In the genomic region with DNA sequence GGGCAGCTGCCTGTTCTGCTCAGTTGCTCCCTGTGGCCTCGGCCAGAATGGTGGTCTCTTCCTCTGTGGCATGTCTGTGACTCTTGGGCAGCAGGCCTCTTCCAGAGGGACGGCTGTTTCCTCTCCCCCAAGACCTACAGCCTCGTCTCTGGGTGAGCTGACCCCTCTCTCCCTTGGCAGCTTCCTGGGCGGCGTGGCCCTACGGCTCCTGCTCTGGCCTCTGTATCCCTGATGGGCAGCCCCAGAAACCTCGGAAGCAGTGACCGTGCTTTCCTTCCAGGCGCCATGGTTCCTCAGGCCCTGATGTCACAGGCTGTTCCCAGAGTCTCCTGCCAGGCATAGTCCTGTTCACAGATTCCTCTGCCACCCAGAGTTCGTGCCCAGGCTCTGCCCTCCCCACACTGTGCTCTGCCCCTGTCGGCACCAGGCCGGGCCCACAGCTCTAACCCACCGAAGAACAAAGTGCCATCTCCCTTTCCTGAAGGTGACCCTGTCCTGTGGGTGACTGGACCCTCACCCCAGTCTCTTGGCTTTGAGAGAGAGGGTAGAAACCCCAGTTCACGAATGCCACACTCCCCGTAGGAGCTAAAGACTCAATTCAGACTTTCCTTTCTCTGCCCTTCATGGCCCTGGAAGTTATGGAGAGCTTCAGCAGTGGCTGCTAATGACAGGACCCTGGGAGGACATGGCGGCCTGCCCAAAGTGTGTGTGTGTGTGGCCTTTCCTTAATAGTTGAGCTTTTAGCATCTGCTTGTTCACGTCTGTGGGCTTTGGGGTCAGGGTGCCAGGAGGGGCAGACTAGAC, we compare ENCODE assay signal across 13 cellular contexts.
DNase-seq lines count a peak whose midpoint lies in the region; ATAC-seq and TF ChIP-seq lines count a peak whose summit lies in the region.
"Had no signal": no experiment of that assay in that cellular context is flagged by ENCODE, and none has a peak within 500 bp of the region (broad histone marks: within the 10 kb centered on the region; RNA-seq: fewer than 3 reads in every experiment).

No MANE protein-coding gene starts in this region.

- in situ Hi-C loops in GM13976 (cut with MboI; ENCODE audit: low sequenced_read_pairs, unreplicated experiment), result no loop called here

- intact Hi-C loops in CD4-positive, alpha-beta T cell (cut with DNase I, micrococcal nuclease), result loop anchor here in 1 of 2 experiments (5.0 kb wide), 1 partner anchor 37 kb away; no protein-coding TSS in a partner anchor

- CTCF ChIA-PET in CD4-positive, alpha-beta T cell (lab: Charles Lee), result interaction anchor here (0.9 to 1.3 kb wide), 3 partner anchors 36 to 172 kb away, joined by 3 to 5 read pairs (median 3); no protein-coding TSS in a partner anchor

- no peak overlapping the region for H3K4me3 Mint-ChIP-seq in CD4-positive, alpha-beta T cell
- H3K4me3 Mint-ChIP-seq in IgD-negative memory B cell (peak overlapping the region in 1 of 4 donors; percentile 66), neural crest cell (no peak overlapping the region)

- H3K27me3 ChIP-seq in CD4-positive, alpha-beta T cell (ENCODE audit: control insufficient read depth, insufficient read depth, low read length), result no peaks in the 10 kb centered on the region
- H3K27me3 ChIP-seq: tibial artery had no signal

- DNase-seq in CD4-positive, alpha-beta T cell, result no peak
- DNase-seq in neural crest cell (ENCODE audit: low read depth, low spot score) (no peak), GM13976 (ENCODE audit: low spot score) (no peak), HCEC 1CT (no peak), glomerular visceral epithelial cell (ENCODE audit: extremely low spot score) (no peak), NCI-H128 (lab: John Stamatoyannopoulos, UW; ENCODE audit: unreplicated experiment) (no peak)
- DNase-seq: KG1, NCI-H2029, NCI-H82, SHP77 treated with DMSO at 0.1 percent for 48 hours, tibial artery had no signal

- no peak for TF ChIP-seq CTCF in CD4-positive, alpha-beta T cell (IDR thresholded peaks at IDR 0.05)
- TF ChIP-seq CTCF in neural crest cell (conservative IDR thresholded peaks at IDR 0.05) (no peak), GM13976 (IDR thresholded peaks at IDR 0.05; ENCODE audit: borderline replicate concordance, control extremely low read depth, extremely low read depth, insufficient read depth, missing control alignments) (no peak)

- peak overlapping the region; percentile 79 for H3K27ac Mint-ChIP-seq in CD4-positive, alpha-beta T cell
- H3K27ac Mint-ChIP-seq in IgD-negative memory B cell (peak overlapping the region in 2 of 3 donors; percentile 39 to 72), neural crest cell (ENCODE audit: unreplicated experiment) (peak overlapping the region; percentile 78)

- POLR2A ChIA-PET in CD4-positive, alpha-beta T cell (lab: Charles Lee), result interaction anchor here (0.9 kb wide), 1 partner anchor 108 kb away, joined by 4 read pairs; no protein-coding TSS in a partner anchor

- H3K9me3 ChIP-seq in CD4-positive, alpha-beta T cell (ENCODE audit: control insufficient read depth, low read length), result no peaks in the 10 kb centered on the region
- H3K9me3 ChIP-seq: tibial artery had no signal

- peaks cover 50% of the 10 kb centered on the region for H3K4me1 Mint-ChIP-seq in CD4-positive, alpha-beta T cell (ENCODE audit: low read depth)
- H3K4me1 Mint-ChIP-seq in IgD-negative memory B cell (peaks cover 24 to 48% (median 38%) of the 10 kb centered on the region in 3 donors), neural crest cell (peaks cover 19% of the 10 kb centered on the region)

- no peaks in the 10 kb centered on the region for H3K9me3 Mint-ChIP-seq in CD4-positive, alpha-beta T cell
- H3K9me3 Mint-ChIP-seq in IgD-negative memory B cell, result no peaks in the 10 kb centered on the region
- H3K9me3 Mint-ChIP-seq in neural crest cell, result no peaks in the 10 kb centered on the region

- peaks cover 72% of the 10 kb centered on the region for H3K36me3 Mint-ChIP-seq in CD4-positive, alpha-beta T cell (ENCODE audit: low read depth)
- H3K36me3 Mint-ChIP-seq in IgD-negative memory B cell (peaks cover 9% of the 10 kb centered on the region), neural crest cell (ENCODE audit: low read depth) (peaks cover 16% of the 10 kb centered on the region)

- peak overlapping the region; percentile 15 for H3K27ac ChIP-seq in CD4-positive, alpha-beta T cell (ENCODE audit: low read depth, low read length)
- peak overlapping the region; percentile 15 for H3K27ac ChIP-seq in cingulate gyrus (ENCODE audit: low read depth, low read length)
- H3K27ac ChIP-seq: tibial artery had no signal

- no peaks in the 10 kb centered on the region for H3K27me3 Mint-ChIP-seq in CD4-positive, alpha-beta T cell
- H3K27me3 Mint-ChIP-seq in IgD-negative memory B cell (no peaks in the 10 kb centered on the region), neural crest cell (ENCODE audit: low read depth) (no peaks in the 10 kb centered on the region)

- no peak for ATAC-seq in CD4-positive, alpha-beta T cell (ENCODE audit: poor library complexity)
